13 cellular contexts compared by ENCODE assay signal in the genomic region with DNA sequence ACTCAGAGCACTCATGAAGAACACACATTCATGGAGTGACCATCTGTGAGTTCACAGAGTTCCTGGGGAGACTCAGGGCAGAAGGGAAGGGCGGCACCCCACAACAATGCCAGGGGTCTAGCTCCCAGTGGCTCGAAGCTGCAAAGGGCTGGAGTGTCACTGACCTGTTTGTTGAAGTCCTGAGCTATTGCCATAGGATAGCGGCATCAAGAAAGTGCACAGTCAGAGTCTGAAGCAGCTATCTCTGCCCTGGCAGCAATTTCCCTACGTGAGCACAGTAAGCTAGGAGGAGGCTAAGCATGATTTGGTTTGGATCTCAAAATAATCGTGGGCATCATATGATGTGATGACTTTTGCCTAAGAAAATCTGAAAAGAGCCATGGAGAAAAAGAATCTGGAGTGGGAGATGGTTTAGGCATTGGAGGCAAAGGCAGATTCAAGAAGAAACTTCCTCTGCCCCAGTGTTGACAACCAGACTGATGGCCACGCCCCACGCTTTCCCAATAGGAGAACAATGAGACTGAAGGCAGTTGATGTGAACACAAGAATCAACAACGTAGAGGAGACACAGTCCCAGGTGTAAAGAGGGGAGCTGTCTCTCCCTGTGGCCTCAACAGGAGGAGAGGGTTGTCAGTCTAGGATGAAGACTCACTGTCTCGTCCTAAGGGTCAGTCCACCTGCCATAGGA.
DNase-seq lines count a peak whose midpoint lies in the region; ATAC-seq, FAIRE-seq and TF ChIP-seq lines count a peak whose summit lies in the region.
"Had no signal": no experiment of that assay in that cellular context is flagged by ENCODE, and none has a peak within 500 bp of the region (broad histone marks: within the 10 kb centered on the region; RNA-seq: fewer than 3 reads in every experiment).

No MANE protein-coding gene starts in this region.

- H3K9ac ChIP-seq in kidney (ENCODE audit: low read length in 2 of 2), result no peak overlapping the region

- intact Hi-C loops in kidney (cut with DNase I), result no loop called here

- no peaks in the 10 kb centered on the region for H3K9me3 ChIP-seq in kidney (ENCODE audit: control insufficient read depth in 1 of 2, low read length in 2 of 2)

- ATAC-seq in GM19467 (IDR thresholded peaks at IDR 0.05; ENCODE audit: unreplicated experiment), result no peak
- ATAC-seq: T-helper 17 cell had no signal

- no peaks in the 10 kb centered on the region for H3K36me3 ChIP-seq in kidney (ENCODE audit: control insufficient read depth in 1 of 2, insufficient read depth in 2 of 2, low read length in 2 of 2)

- TF ChIP-seq CTCF in astrocyte of the spinal cord (IDR thresholded peaks at IDR 0.05; ENCODE audit: low read depth, low read length), result no peak
- no peak for TF ChIP-seq CTCF in kidney (IDR thresholded peaks at IDR 0.05; ENCODE audit: borderline replicate concordance, extremely low read depth, insufficient read depth)
- TF ChIP-seq CTCF in foreskin fibroblast (IDR thresholded peaks at IDR 0.05; ENCODE audit: low read depth, low read length), result no peak

- H3K4me1 ChIP-seq in kidney (ENCODE audit: control insufficient read depth in 1 of 2, insufficient read depth in 1 of 2, low read depth in 1 of 2, low read length in 2 of 2), result peaks cover 23 to 26% of the 10 kb centered on the region in 2 donors

- peak; percentile 30 for DNase-seq in KBM-7
- DNase-seq in astrocyte of the spinal cord (ENCODE audit: low read depth, low spot score), result peak; percentile 17
- DNase-seq in kidney, result no peak
- no peak for DNase-seq in foreskin fibroblast
- DNase-seq in stimulated activated CD4-positive, alpha-beta T cell treated with anti-CD3 and anti-CD28 coated beads, Interleukin-15, amount 100 ng/mL, for 24 hours, result no peak
- no peak for DNase-seq in AML-193 (lab: John Stamatoyannopoulos, UW)
- DNase-seq: activated T-cell treated with anti-CD3 and anti-CD28 coated beads, Interleukin-2, amount 50 U/mL, for 1 hour; naive B cell; NCI-H2107; T-helper 17 cell had no signal

- H3K4me3 ChIP-seq in astrocyte of the spinal cord (ENCODE audit: low read depth, low read length), result no peak overlapping the region
- H3K4me3 ChIP-seq in kidney (ENCODE audit: low read length in 2 of 2), result no peak overlapping the region
- no peak overlapping the region for H3K4me3 ChIP-seq in skin epidermis
- no peak overlapping the region for H3K4me3 ChIP-seq in foreskin fibroblast (ENCODE audit: low read depth in 1 of 2, low read length in 2 of 2)

- H3K27ac ChIP-seq in kidney (ENCODE audit: low read depth in 2 of 2, low read length in 2 of 2) (peak overlapping the region; percentile 17 to 90), skin epidermis (peak overlapping the region in 18 of 21 experiments; percentile 2 to 73 (median 40))

- FAIRE-seq in kidney (lab: Jason Lieb, UNC), result no peak
- FAIRE-seq: GM18507 had no signal

- in situ Hi-C loops in KBM-7 (cut with MboI; ENCODE audit: low pct_unique_long_range_greater_than_20kb, low sequenced_read_pairs) (no loop called here), astrocyte of the spinal cord (cut with HindIII; ENCODE audit: low sequenced_read_pairs) (no loop called here)

Comparison
In these comparisons a context has a peak if more than half of its experiments do, and no peak if none do; other contexts are left out.
1. DNase-seq: peak in KBM-7 (single experiment) and astrocyte of the spinal cord (single experiment); none in kidney (single experiment), foreskin fibroblast (0 of 2), stimulated activated CD4-positive, alpha-beta T cell treated with anti-CD3 and anti-CD28 coated beads, Interleukin-15, amount 100 ng/mL, for 24 hours (single experiment) and AML-193 (0 of 2).